ENCODE assay signal across 18 cellular contexts in the genomic region with DNA sequence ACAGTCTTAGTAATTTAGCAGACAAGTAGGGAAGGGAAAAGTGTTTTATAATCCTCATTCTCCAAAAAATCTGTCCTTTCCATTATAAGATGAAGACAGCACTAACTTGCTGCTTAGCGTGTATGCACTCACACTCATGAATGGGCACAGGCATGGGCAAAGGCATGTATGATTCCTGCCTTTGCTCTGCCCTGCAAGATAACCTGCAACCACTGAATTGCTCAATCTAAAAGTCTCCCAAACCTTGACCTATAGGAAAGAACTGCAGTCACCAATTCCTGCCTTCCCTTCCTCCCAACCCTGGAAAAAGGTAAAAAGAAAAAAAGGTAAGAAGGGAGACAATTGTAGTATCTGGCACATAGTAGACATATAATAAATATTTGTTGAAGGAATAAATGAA. TPM values are rescaled to one million over a fixed set of nuclear protein-coding genes. Genes with fewer than 3 reads are reported as not detected.
DNase-seq lines count a peak whose midpoint lies in the region; ATAC-seq and TF ChIP-seq lines count a peak whose summit lies in the region.
"Had no signal": no experiment of that assay in that cellular context is flagged by ENCODE, and none has a peak within 500 bp of the region (broad histone marks: within the 10 kb centered on the region; RNA-seq: fewer than 3 reads in every experiment).

No MANE protein-coding gene starts in this region.

- H3K18ac ChIP-seq in mesenchymal stem cell (ENCODE audit: low read depth in 1 of 2, low read length in 2 of 2), result no peak overlapping the region

- H3K9me3 ChIP-seq in GM23248 (ENCODE audit: low read depth) (no peaks in the 10 kb centered on the region), RWPE2 (ENCODE audit: severe bottlenecking) (no peaks in the 10 kb centered on the region), esophagus squamous epithelium (no peaks in the 10 kb centered on the region), mesenchymal stem cell (ENCODE audit: control insufficient read depth, low read length) (no peaks in the 10 kb centered on the region), tibial nerve (no peaks in the 10 kb centered on the region)
- H3K9me3 ChIP-seq: BLaER1 had no signal

- H3K4me1 ChIP-seq in GM23248 (ENCODE audit: insufficient read depth), result peaks cover 72% of the 10 kb centered on the region
- peaks cover 50% of the 10 kb centered on the region for H3K4me1 ChIP-seq in RWPE2 (ENCODE audit: insufficient read depth, poor library complexity, severe bottlenecking)
- peaks cover 17 to 96% (median 43%) of the 10 kb centered on the region in 3 donors for H3K4me1 ChIP-seq in esophagus squamous epithelium
- H3K4me1 ChIP-seq in mesenchymal stem cell (ENCODE audit: control insufficient read depth, insufficient read depth, low read depth, low read length), result no peaks in the 10 kb centered on the region
- peaks cover 0 to 34% (median 4%) of the 10 kb centered on the region in 4 donors for H3K4me1 ChIP-seq in tibial nerve

- peaks cover 46% of the 10 kb centered on the region for H3K4me1 Mint-ChIP-seq in activated CD4-positive, alpha-beta T cell treated with anti-CD3 and anti-CD28 coated beads, Interleukin-2, amount 10 ng/mL, durations not matched to agents 24 days and 14 days

- 100% methylated on average over 1 of the region's 1 CpG for WGBS in GM23248 (ENCODE audit: low coverage in 1 of 2, low lambda C conversion rate in 2 of 2, missing lambda C conversion rate in 2 of 2), 2 experiments
- WGBS in esophagus squamous epithelium, 2 donors, result 43 to 59% methylated on average over 1 of the region's 1 CpG
- WGBS in mesenchymal stem cell, result 100% methylated on average over 1 of the region's 1 CpG
- WGBS in tibial nerve, 2 donors, result 93 to 100% methylated on average over 1 of the region's 1 CpG

- H3K36me3 Mint-ChIP-seq in activated CD4-positive, alpha-beta T cell treated with anti-CD3 and anti-CD28 coated beads, Interleukin-2, amount 10 ng/mL, durations not matched to agents 24 days and 14 days (ENCODE audit: low read depth), result peaks cover 36% of the 10 kb centered on the region

- H3K9me2 ChIP-seq in GM23248 (ENCODE audit: insufficient read depth), result no peaks in the 10 kb centered on the region

- H3K36me3 ChIP-seq in GM23248 (ENCODE audit: low read depth) (peaks cover 76% of the 10 kb centered on the region), RWPE2 (ENCODE audit: low read depth) (peaks cover 85% of the 10 kb centered on the region), esophagus squamous epithelium (peaks cover 0 to 48% (median 0%) of the 10 kb centered on the region in 3 donors), mesenchymal stem cell (ENCODE audit: control insufficient read depth in 1 of 2, insufficient read depth in 2 of 2, low read depth in 1 of 2, low read length in 2 of 2) (peaks cover 2 to 49% of the 10 kb centered on the region in 2 experiments), tibial nerve (peaks cover 0 to 8% (median 0%) of the 10 kb centered on the region in 3 donors), H7 (replicated peaks; ENCODE audit: control insufficient read depth, insufficient read depth, low read length) (no peaks in the 10 kb centered on the region)
- H3K36me3 ChIP-seq: BLaER1 had no signal

- ATAC-seq in RWPE2 (ENCODE audit: low read depth), result no peak

- no peak overlapping the region for H3K4me3 Mint-ChIP-seq in activated CD4-positive, alpha-beta T cell treated with anti-CD3 and anti-CD28 coated beads, Interleukin-2, amount 10 ng/mL, durations not matched to agents 24 days and 14 days
- H3K4me3 Mint-ChIP-seq: CD4-positive, alpha-beta T cell had no signal

- peaks cover 100% of the 10 kb centered on the region for H3K79me2 ChIP-seq in GM23248 (ENCODE audit: insufficient read depth)

- H3K27ac ChIP-seq in GM23248 (peak overlapping the region; percentile 48), RWPE2 (ENCODE audit: poor library complexity, severe bottlenecking) (peak overlapping the region; percentile 69), esophagus squamous epithelium (peak overlapping the region in 3 of 4 donors; percentile 5 to 69 (median 13)), mesenchymal stem cell (ENCODE audit: low read length, poor library complexity, severe bottlenecking) (no peak overlapping the region), tibial nerve (no peak overlapping the region)
- H3K27ac ChIP-seq: BLaER1 had no signal

- H2BK5ac ChIP-seq in mesenchymal stem cell (ENCODE audit: low read depth, low read length, poor library complexity, severe bottlenecking), result no peak overlapping the region

- intact Hi-C loops in esophagus squamous epithelium (cut with DNase I), result no loop called here
- intact Hi-C loops in activated CD4-positive, alpha-beta T cell treated with anti-CD3 and anti-CD28 coated beads, Interleukin-2, amount 10 ng/mL, durations not matched to agents 24 days and 14 days (cut with micrococcal nuclease), result no loop called here

- peaks cover 27% of the 10 kb centered on the region for H3K79me1 ChIP-seq in mesenchymal stem cell (replicated peaks; ENCODE audit: low read length, poor library complexity, severe bottlenecking)

- H3K4ac ChIP-seq in mesenchymal stem cell (ENCODE audit: low read depth in 1 of 2, low read length in 2 of 2), result no peak overlapping the region

- H4K8ac ChIP-seq in mesenchymal stem cell (ENCODE audit: low read length), result peak overlapping the region; percentile 69

- no peak overlapping the region for H2BK15ac ChIP-seq in mesenchymal stem cell (ENCODE audit: low read depth, poor library complexity, severe bottlenecking)

- no peak for TF ChIP-seq EP300 in tibial nerve (IDR thresholded peaks at IDR 0.05)

- peaks cover 98% of the 10 kb centered on the region for H3F3A ChIP-seq in GM23248 (ENCODE audit: insufficient read depth)

- no peak for TF ChIP-seq CTCF in RWPE2 (IDR thresholded peaks at IDR 0.05; ENCODE audit: poor library complexity, severe bottlenecking)
- TF ChIP-seq CTCF in esophagus squamous epithelium (IDR thresholded peaks at IDR 0.05), result no peak
- no peak for TF ChIP-seq CTCF in tibial nerve (IDR thresholded peaks at IDR 0.05)

- no peak overlapping the region for H3K14ac ChIP-seq in mesenchymal stem cell (ENCODE audit: low read length in 2 of 2)

- no peak overlapping the region for H3K23ac ChIP-seq in mesenchymal stem cell (ENCODE audit: low read length in 2 of 2)

- TF ChIP-seq POLR2A in esophagus squamous epithelium (IDR thresholded peaks at IDR 0.05) (no peak), tibial nerve (IDR thresholded peaks at IDR 0.05) (no peak)

- in situ Hi-C loops in GM23248 (cut with MboI), result no loop called here

- H3K27me3 ChIP-seq in GM23248 (replicated peaks; ENCODE audit: insufficient read depth) (no peaks in the 10 kb centered on the region), RWPE2 (ENCODE audit: insufficient read depth, poor library complexity, severe bottlenecking) (no peaks in the 10 kb centered on the region), esophagus squamous epithelium (no peaks in the 10 kb centered on the region), mesenchymal stem cell (ENCODE audit: control insufficient read depth in 1 of 2, insufficient read depth in 1 of 2, low read length in 2 of 2) (no peaks in the 10 kb centered on the region), tibial nerve (no peaks in the 10 kb centered on the region), H7 (ENCODE audit: control insufficient read depth, insufficient read depth, low read length) (no peaks in the 10 kb centered on the region)
- H3K27me3 ChIP-seq: BLaER1 had no signal

- H4K91ac ChIP-seq in mesenchymal stem cell (ENCODE audit: low read length), result no peak overlapping the region

- no peak overlapping the region for H2BK120ac ChIP-seq in mesenchymal stem cell (ENCODE audit: low read depth, low read length)

- no peak overlapping the region for H2AFZ ChIP-seq in GM23248
- no peak overlapping the region for H2AFZ ChIP-seq in mesenchymal stem cell (ENCODE audit: low read depth, low read length)

- H2AK5ac ChIP-seq in mesenchymal stem cell (ENCODE audit: low read length, severe bottlenecking), result no peak overlapping the region

- DNase-seq in GM23248 (no peak), RWPE2 (ENCODE audit: low spot score) (no peak), esophagus squamous epithelium (lab: John Stamatoyannopoulos, UW) (no peak), mesenchymal stem cell (no peak), tibial nerve (ENCODE audit: low spot score in 2 of 2) (no peak), H7 (no peak)
- DNase-seq in activated CD4-positive, alpha-beta T cell treated with anti-CD3 and anti-CD28 coated beads, Interleukin-2, amount 10 ng/mL, durations not matched to agents 24 days and 14 days, result no peak
- no peak for DNase-seq in activated CD4-positive, CD25-positive, alpha-beta regulatory T cell (lab: John Stamatoyannopoulos, UW)
- DNase-seq: CD4-positive, alpha-beta T cell; NCI-H1092 treated with DMSO at 0.1 percent for 48 hours; NCI-H1436; NCI-H187 treated with DMSO at 0.1 percent for 48 hours; NCI-H446 treated with DMSO at 0.1 percent for 48 hours; NCI-H526; NCI-H82; RPMI8226; SHP77 had no signal

- no peak overlapping the region for H2BK12ac ChIP-seq in mesenchymal stem cell (ENCODE audit: low read length in 2 of 2)

- H3K9ac ChIP-seq in GM23248, result no peak overlapping the region
- no peak overlapping the region for H3K9ac ChIP-seq in mesenchymal stem cell (ENCODE audit: low read length)
- H3K9ac ChIP-seq: BLaER1 had no signal

- H3K27me3 Mint-ChIP-seq in activated CD4-positive, alpha-beta T cell treated with anti-CD3 and anti-CD28 coated beads, Interleukin-2, amount 10 ng/mL, durations not matched to agents 24 days and 14 days, result no peaks in the 10 kb centered on the region
- H3K27me3 Mint-ChIP-seq: CD4-positive, alpha-beta T cell had no signal

- no peaks in the 10 kb centered on the region for H3K9me3 Mint-ChIP-seq in activated CD4-positive, alpha-beta T cell treated with anti-CD3 and anti-CD28 coated beads, Interleukin-2, amount 10 ng/mL, durations not matched to agents 24 days and 14 days
- H3K9me3 Mint-ChIP-seq: CD4-positive, alpha-beta T cell had no signal

- H3K27ac Mint-ChIP-seq in activated CD4-positive, alpha-beta T cell treated with anti-CD3 and anti-CD28 coated beads, Interleukin-2, amount 10 ng/mL, durations not matched to agents 24 days and 14 days, result no peak overlapping the region
- H3K27ac Mint-ChIP-seq: CD4-positive, alpha-beta T cell had no signal

- H3K4me2 ChIP-seq in GM23248 (ENCODE audit: unreplicated experiment) (no peak overlapping the region), mesenchymal stem cell (ENCODE audit: low read length, poor library complexity, severe bottlenecking) (no peak overlapping the region)
- H3K4me2 ChIP-seq: BLaER1 had no signal

- peaks cover 56% of the 10 kb centered on the region for H4K20me1 ChIP-seq in GM23248 (ENCODE audit: insufficient read depth)
- H4K20me1 ChIP-seq: BLaER1 had no signal

- H3K4me3 ChIP-seq in GM23248 (no peak overlapping the region), RWPE2 (ENCODE audit: severe bottlenecking) (no peak overlapping the region), esophagus squamous epithelium (no peak overlapping the region), mesenchymal stem cell (ENCODE audit: insufficient read depth in 1 of 2, low read depth in 1 of 2, low read length in 2 of 2) (no peak overlapping the region), tibial nerve (no peak overlapping the region), H7 (ENCODE audit: insufficient read depth, low read depth, low read length) (no peak overlapping the region)
- H3K4me3 ChIP-seq: BLaER1 had no signal

RNA-seq across cellular contexts. Expression of gene ELL2, which starts 40.8 kb away (rescaled TPM):
- 228 and 243 TPM in 2 replicates for total RNA-seq in GM23248 (2014; rRNA removed; shearing (Covaris generic))
- polyA plus RNA-seq in GM23248 (2016; fragmentation: Nextera tagmentation; extraction: Ambion mirVana), result 147 and 159 TPM in 2 replicates
- 100 to 1,000 TPM in 3 of 4 donors, 10 to 100 TPM in 1; 74.9 to 124 (median 121) TPM for total RNA-seq in esophagus squamous epithelium
- 31.5 TPM for polyA plus RNA-seq in mesenchymal stem cell (2013, experiment 1 of 2)
- polyA plus RNA-seq in mesenchymal stem cell (2013, experiment 2 of 2), result 32.3 TPM
- total RNA-seq in tibial nerve, result 10 to 100 TPM; 72.2 to 87.6 (median 79.6) TPM
- total RNA-seq in H7 (2014; rRNA removed; shearing (Covaris generic)), result 13.9 and 14.4 TPM in 2 replicates
- total RNA-seq in activated CD4-positive, alpha-beta T cell treated with anti-CD3 and anti-CD28 coated beads, Interleukin-2, amount 10 ng/mL, durations not matched to agents 24 days and 14 days, result 103 and 111 TPM in 2 replicates

Comparison
In these comparisons a context has a peak if more than half of its experiments do, and no peak if none do; other contexts are left out.
1. H3K27ac ChIP-seq: peak in GM23248 (single experiment), RWPE2 (single experiment) and esophagus squamous epithelium (3 of 4); none in mesenchymal stem cell (single experiment) and tibial nerve (0 of 4).